In genomic region chr7:80277434-80278427, GRCh38 we compare ENCODE assay signal across 9 cellular contexts.
DNase-seq lines count a peak whose midpoint lies in the region; ATAC-seq and TF ChIP-seq lines count a peak whose summit lies in the region.
"Had no signal": no experiment of that assay in that cellular context is flagged by ENCODE, and none has a peak within 500 bp of the region (broad histone marks: within the 10 kb centered on the region; RNA-seq: fewer than 3 reads in every experiment).

No MANE protein-coding gene starts in this region.

- H3K36me3 ChIP-seq in kidney epithelial cell (ENCODE audit: control insufficient read depth, insufficient read depth, low read length) (no peaks in the 10 kb centered on the region), H7 (replicated peaks; ENCODE audit: control insufficient read depth, insufficient read depth, low read length) (no peaks in the 10 kb centered on the region)
- H3K36me3 ChIP-seq: BE2C had no signal

- no peaks in the 10 kb centered on the region for H3K27me3 Mint-ChIP-seq in activated CD4-positive, alpha-beta T cell treated with anti-CD3 and anti-CD28 coated beads, Interleukin-2, amount 10 ng/mL, durations not matched to agents 7 days and 5 days

- TF ChIP-seq CTCF in kidney epithelial cell (IDR thresholded peaks at IDR 0.05; ENCODE audit: insufficient read depth, low read length, poor library complexity, severe bottlenecking) = no peak

- ATAC-seq in Right ventricle myocardium superior (ENCODE audit: poor library complexity) (peak; percentile 36), Right ventricle myocardium inferior (no peak), GM21447 (IDR thresholded peaks at IDR 0.05; ENCODE audit: unreplicated experiment) (no peak)

- no peaks in the 10 kb centered on the region for H3K9me3 Mint-ChIP-seq in activated CD4-positive, alpha-beta T cell treated with anti-CD3 and anti-CD28 coated beads, Interleukin-2, amount 10 ng/mL, durations not matched to agents 7 days and 5 days

- H3K27me3 ChIP-seq in kidney epithelial cell (ENCODE audit: control insufficient read depth, insufficient read depth, low read length) = no peaks in the 10 kb centered on the region
- no peaks in the 10 kb centered on the region for H3K27me3 ChIP-seq in H7 (ENCODE audit: control insufficient read depth, insufficient read depth, low read length)
- H3K27me3 ChIP-seq: BE2C had no signal

- intact Hi-C loops in Right ventricle myocardium superior (cut with DNase I) = loop anchor here (10.0 kb wide), 1 partner anchor 143 kb away; the partner anchor contains the start of gene GNAI1
- intact Hi-C loops in Right ventricle myocardium inferior (cut with DNase I) = loop anchor here (5.0 kb wide), 2 partner anchors 55 to 140 kb away; no protein-coding TSS in a partner anchor

- CTCF ChIA-PET in activated CD4-positive, alpha-beta T cell treated with anti-CD3 and anti-CD28 coated beads, Interleukin-2, amount 10 ng/mL, durations not matched to agents 7 days and 5 days (lab: Charles Lee) = no interaction called here

- no peak overlapping the region for H3K27ac Mint-ChIP-seq in activated CD4-positive, alpha-beta T cell treated with anti-CD3 and anti-CD28 coated beads, Interleukin-2, amount 10 ng/mL, durations not matched to agents 7 days and 5 days

- POLR2A ChIA-PET in activated CD4-positive, alpha-beta T cell treated with anti-CD3 and anti-CD28 coated beads, Interleukin-2, amount 10 ng/mL, durations not matched to agents 7 days and 5 days (lab: Charles Lee) = no interaction called here

- H3K4me1 Mint-ChIP-seq in activated CD4-positive, alpha-beta T cell treated with anti-CD3 and anti-CD28 coated beads, Interleukin-2, amount 10 ng/mL, durations not matched to agents 7 days and 5 days = no peaks in the 10 kb centered on the region

- no peaks in the 10 kb centered on the region for H3K36me3 Mint-ChIP-seq in activated CD4-positive, alpha-beta T cell treated with anti-CD3 and anti-CD28 coated beads, Interleukin-2, amount 10 ng/mL, durations not matched to agents 7 days and 5 days (ENCODE audit: low read depth)

- H3K4me3 ChIP-seq in kidney epithelial cell (ENCODE audit: low read depth, low read length) = no peak overlapping the region
- H3K4me3 ChIP-seq in H7 (ENCODE audit: insufficient read depth, low read depth, low read length) = no peak overlapping the region

- H3K4me3 Mint-ChIP-seq in activated CD4-positive, alpha-beta T cell treated with anti-CD3 and anti-CD28 coated beads, Interleukin-2, amount 10 ng/mL, durations not matched to agents 7 days and 5 days = no peak overlapping the region

- DNase-seq in Right ventricle myocardium superior (no peak), Right ventricle myocardium inferior (ENCODE audit: missing footprints) (no peak), astrocyte of the hippocampus (ENCODE audit: low read depth, low spot score) (peak; percentile 45), kidney epithelial cell (ENCODE audit: low read depth) (peak; percentile 86), SW 1271 (lab: John Stamatoyannopoulos, UW) (no peak), H7 (no peak)
- DNase-seq in activated CD4-positive, alpha-beta T cell treated with anti-CD3 and anti-CD28 coated beads, Interleukin-2, amount 10 ng/mL, durations not matched to agents 7 days and 5 days = no peak
- DNase-seq: BE2C had no signal

Comparison
In these comparisons a context has a peak if more than half of its experiments do, and no peak if none do; other contexts are left out.
1. DNase-seq: peak in astrocyte of the hippocampus (single experiment) and kidney epithelial cell (single experiment); none in Right ventricle myocardium superior (single experiment), Right ventricle myocardium inferior (single experiment), activated CD4-positive, alpha-beta T cell treated with anti-CD3 and anti-CD28 coated beads, Interleukin-2, amount 10 ng/mL, durations not matched to agents 7 days and 5 days (single experiment), SW 1271 (0 of 2) and H7 (single experiment).